Comparison of ENCODE assay signal across 8 cellular contexts in the genomic region with DNA sequence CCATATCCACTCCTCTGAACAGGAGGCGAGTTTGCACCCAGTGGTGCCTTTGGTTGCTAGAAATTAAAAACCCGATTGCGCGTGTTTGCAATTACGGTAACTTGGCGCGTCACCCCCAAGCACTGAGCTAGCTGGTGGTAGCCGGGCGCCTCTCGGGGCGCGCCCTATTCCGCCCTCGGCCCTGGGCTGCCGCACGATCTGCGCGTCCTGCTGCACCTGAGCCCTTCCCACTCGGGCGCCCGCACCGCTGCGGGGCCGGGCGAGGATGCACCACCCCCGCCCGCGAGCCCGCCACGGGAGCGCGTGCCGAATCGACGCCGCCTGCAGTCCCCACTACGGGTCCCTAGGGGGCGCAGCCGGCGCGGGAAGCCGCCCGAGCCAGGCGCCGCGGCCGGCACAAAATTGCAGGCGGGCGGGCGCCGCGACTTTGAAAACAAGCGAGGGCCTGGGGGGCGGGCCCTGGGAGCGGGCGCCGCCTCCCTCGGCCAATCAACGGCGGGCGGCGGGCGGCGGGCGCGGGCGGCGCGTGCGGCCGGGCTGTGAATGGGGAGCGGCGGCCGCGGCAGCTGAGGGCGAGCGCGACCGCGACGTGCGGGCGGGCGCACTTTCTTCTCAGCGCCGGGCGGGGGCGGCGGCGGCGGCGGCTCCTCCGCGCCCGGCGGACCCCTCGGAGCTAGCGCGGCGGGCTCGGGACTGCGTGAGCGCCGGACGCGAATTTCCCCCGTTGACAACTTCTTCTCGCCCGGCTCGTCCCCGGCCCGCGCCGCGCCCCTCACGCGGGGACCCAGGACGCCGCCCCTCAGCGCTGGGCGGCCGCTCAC. TPM values are rescaled to one million over a fixed set of nuclear protein-coding genes. Genes with fewer than 3 reads are reported as not detected.
A peak's percentile ranks its signal among the peaks of the same experiment; 100 is the strongest.
DNase-seq lines count a peak whose midpoint lies in the region; ATAC-seq and TF ChIP-seq lines count a peak whose summit lies in the region.

SDK1 (plus strand) TSS at position 602 of the 821 bp plus-strand sequence. CDS start 335 bp downstream, outside the sequence.

- peak within 1 kb of the TSS; percentile 82 for H3K4me3 Mint-ChIP-seq in osteocyte (ENCODE audit: unreplicated experiment)

- H3K4me3 ChIP-seq in testis, result peak within 1 kb of the TSS; percentile 52 to 60

- peaks cover 18% of the 10 kb centered on the region for H3K27me3 Mint-ChIP-seq in osteocyte (ENCODE audit: unreplicated experiment)

- peak; percentile 57 for DNase-seq in DMS53 treated with DMSO at 0.1 percent for 48 hours (lab: John Stamatoyannopoulos, UW; ENCODE audit: unreplicated experiment)
- peak; percentile 91 for DNase-seq in LHCN-M2 (ENCODE audit: low read depth)
- peak; percentile 91 to 96 for DNase-seq in SHP77 (lab: John Stamatoyannopoulos, UW)
- DNase-seq in activated naive CD4-positive, alpha-beta T cell treated with anti-CD3 and anti-CD28 coated beads, Interleukin-2, amount 50 U/mL, for 16 hours, result peak; percentile 94
- DNase-seq in glomerular visceral epithelial cell (ENCODE audit: extremely low spot score), result peak; percentile 93
- peak; percentile 97 for DNase-seq in osteocyte (ENCODE audit: extremely low spot score, unreplicated experiment)
- DNase-seq in testis, result peak; percentile 95

- peaks cover 11% of the 10 kb centered on the region for H3K4me1 Mint-ChIP-seq in osteocyte (ENCODE audit: unreplicated experiment)

- H3K9me3 Mint-ChIP-seq in osteocyte (ENCODE audit: unreplicated experiment), result no peaks in the 10 kb centered on the region

- no peak within 1 kb of the TSS for H3K27ac ChIP-seq in testis

- ATAC-seq in GM21825 (IDR thresholded peaks at IDR 0.05; ENCODE audit: unreplicated experiment), result peak; percentile 90

- 0 to 1% methylated on average over 15 to 87 of the region's 122 CpGs for WGBS in testis, 2 donors

- no peaks in the 10 kb centered on the region for H3K36me3 ChIP-seq in testis (ENCODE audit: low read depth, missing control alignments)

- peaks cover 4% of the 10 kb centered on the region for H3K4me1 ChIP-seq in testis

- TF ChIP-seq CTCF in osteocyte (IDR thresholded peaks at IDR 0.05) (peak; percentile 95), testis (IDR thresholded peaks at IDR 0.05) (peak; percentile 95 to 98 (median 98))

- no peak within 1 kb of the TSS for H3K27ac Mint-ChIP-seq in osteocyte (ENCODE audit: unreplicated experiment)

- no peaks in the 10 kb centered on the region for H3K36me3 Mint-ChIP-seq in osteocyte (ENCODE audit: unreplicated experiment)

- TF ChIP-seq POLR2A in testis (IDR thresholded peaks at IDR 0.05), result no peak

- no peaks in the 10 kb centered on the region for H3K27me3 ChIP-seq in testis

- intact Hi-C loops in testis (cut with DNase I; ENCODE audit: low total_unique reads), result no loop called here

- no peaks in the 10 kb centered on the region for H3K9me3 ChIP-seq in testis

RNA-seq across cellular contexts. Expression of gene SDK1, which starts in this region (rescaled TPM):
- total RNA-seq in LHCN-M2 (2014; rRNA removed) (7.2 and 8.3 TPM in 2 replicates), osteocyte (5.4 and 5.6 TPM in 2 replicates), testis (10 to 100 TPM; 24.9 to 36.2 TPM)
- polyA plus RNA-seq in LHCN-M2 (2012), result 6.1 TPM
- 20.0 TPM for polyA plus RNA-seq in testis (ENCODE audit: insufficient read depth, low read depth, low replicate concordance)
